ENCODE assay signal across 2 cellular contexts in the genomic region with DNA sequence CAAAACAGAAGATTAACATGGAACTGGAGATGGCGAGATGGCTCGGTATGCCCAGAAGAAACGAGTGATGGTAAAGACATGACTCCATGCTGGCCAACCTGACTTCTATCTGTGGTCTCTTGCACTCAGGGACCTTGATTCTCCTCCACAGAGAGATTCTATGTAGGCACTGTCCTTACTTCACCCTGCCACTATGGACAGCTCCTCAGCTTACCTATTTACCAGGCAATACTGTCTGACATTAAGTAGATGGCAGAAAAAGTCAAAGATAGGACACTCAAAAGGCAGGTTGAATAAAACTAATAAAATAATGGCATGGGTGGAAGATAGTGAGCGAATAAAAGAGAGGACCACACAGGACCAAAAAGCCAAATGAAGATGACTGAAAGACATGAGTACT.
TF ChIP-seq lines count a peak whose summit lies in the region.

No MANE protein-coding gene starts in this region.

TF ChIP-seq in GM23338, 12 proteins besides CTCF, POLR2A, EP300 and RAD21:
- TF ChIP-seq, protein P1, sequence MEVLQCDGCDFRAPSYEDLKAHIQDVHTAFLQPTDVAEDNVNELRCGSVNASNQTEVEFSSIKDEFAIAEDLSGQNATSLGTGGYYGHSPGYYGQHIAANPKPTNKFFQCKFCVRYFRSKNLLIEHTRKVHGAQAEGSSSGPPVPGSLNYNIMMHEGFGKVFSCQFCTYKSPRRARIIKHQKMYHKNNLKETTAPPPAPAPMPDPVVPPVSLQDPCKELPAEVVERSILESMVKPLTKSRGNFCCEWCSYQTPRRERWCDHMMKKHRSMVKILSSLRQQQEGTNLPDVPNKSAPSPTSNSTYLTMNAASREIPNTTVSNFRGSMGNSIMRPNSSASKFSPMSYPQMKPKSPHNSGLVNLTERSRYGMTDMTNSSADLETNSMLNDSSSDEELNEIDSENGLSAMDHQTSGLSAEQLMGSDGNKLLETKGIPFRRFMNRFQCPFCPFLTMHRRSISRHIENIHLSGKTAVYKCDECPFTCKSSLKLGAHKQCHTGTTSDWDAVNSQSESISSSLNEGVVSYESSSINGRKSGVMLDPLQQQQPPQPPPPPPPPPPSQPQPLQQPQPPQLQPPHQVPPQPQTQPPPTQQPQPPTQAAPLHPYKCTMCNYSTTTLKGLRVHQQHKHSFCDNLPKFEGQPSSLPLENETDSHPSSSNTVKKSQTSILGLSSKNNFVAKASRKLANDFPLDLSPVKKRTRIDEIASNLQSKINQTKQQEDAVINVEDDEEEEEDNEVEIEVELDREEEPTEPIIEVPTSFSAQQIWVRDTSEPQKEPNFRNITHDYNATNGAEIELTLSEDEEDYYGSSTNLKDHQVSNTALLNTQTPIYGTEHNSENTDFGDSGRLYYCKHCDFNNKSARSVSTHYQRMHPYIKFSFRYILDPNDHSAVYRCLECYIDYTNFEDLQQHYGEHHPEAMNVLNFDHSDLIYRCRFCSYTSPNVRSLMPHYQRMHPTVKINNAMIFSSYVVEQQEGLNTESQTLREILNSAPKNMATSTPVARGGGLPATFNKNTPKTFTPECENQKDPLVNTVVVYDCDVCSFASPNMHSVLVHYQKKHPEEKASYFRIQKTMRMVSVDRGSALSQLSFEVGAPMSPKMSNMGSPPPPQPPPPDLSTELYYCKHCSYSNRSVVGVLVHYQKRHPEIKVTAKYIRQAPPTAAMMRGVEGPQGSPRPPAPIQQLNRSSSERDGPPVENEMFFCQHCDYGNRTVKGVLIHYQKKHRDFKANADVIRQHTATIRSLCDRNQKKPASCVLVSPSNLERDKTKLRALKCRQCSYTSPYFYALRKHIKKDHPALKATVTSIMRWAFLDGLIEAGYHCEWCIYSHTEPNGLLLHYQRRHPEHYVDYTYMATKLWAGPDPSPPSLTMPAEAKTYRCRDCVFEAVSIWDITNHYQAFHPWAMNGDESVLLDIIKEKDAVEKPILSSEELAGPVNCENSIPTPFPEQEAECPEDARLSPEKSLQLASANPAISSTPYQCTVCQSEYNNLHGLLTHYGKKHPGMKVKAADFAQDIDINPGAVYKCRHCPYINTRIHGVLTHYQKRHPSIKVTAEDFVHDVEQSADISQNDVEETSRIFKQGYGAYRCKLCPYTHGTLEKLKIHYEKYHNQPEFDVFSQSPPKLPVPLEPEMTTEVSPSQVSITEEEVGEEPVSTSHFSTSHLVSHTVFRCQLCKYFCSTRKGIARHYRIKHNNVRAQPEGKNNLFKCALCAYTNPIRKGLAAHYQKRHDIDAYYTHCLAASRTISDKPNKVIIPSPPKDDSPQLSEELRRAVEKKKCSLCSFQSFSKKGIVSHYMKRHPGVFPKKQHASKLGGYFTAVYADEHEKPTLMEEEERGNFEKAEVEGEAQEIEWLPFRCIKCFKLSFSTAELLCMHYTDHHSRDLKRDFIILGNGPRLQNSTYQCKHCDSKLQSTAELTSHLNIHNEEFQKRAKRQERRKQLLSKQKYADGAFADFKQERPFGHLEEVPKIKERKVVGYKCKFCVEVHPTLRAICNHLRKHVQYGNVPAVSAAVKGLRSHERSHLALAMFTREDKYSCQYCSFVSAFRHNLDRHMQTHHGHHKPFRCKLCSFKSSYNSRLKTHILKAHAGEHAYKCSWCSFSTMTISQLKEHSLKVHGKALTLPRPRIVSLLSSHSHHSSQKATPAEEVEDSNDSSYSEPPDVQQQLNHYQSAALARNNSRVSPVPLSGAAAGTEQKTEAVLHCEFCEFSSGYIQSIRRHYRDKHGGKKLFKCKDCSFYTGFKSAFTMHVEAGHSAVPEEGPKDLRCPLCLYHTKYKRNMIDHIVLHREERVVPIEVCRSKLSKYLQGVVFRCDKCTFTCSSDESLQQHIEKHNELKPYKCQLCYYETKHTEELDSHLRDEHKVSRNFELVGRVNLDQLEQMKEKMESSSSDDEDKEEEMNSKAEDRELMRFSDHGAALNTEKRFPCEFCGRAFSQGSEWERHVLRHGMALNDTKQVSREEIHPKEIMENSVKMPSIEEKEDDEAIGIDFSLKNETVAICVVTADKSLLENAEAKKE (CRISPR knock-in tag; IDR thresholded peaks at IDR 0.05) = no peak
- TF ChIP-seq, protein P2, sequence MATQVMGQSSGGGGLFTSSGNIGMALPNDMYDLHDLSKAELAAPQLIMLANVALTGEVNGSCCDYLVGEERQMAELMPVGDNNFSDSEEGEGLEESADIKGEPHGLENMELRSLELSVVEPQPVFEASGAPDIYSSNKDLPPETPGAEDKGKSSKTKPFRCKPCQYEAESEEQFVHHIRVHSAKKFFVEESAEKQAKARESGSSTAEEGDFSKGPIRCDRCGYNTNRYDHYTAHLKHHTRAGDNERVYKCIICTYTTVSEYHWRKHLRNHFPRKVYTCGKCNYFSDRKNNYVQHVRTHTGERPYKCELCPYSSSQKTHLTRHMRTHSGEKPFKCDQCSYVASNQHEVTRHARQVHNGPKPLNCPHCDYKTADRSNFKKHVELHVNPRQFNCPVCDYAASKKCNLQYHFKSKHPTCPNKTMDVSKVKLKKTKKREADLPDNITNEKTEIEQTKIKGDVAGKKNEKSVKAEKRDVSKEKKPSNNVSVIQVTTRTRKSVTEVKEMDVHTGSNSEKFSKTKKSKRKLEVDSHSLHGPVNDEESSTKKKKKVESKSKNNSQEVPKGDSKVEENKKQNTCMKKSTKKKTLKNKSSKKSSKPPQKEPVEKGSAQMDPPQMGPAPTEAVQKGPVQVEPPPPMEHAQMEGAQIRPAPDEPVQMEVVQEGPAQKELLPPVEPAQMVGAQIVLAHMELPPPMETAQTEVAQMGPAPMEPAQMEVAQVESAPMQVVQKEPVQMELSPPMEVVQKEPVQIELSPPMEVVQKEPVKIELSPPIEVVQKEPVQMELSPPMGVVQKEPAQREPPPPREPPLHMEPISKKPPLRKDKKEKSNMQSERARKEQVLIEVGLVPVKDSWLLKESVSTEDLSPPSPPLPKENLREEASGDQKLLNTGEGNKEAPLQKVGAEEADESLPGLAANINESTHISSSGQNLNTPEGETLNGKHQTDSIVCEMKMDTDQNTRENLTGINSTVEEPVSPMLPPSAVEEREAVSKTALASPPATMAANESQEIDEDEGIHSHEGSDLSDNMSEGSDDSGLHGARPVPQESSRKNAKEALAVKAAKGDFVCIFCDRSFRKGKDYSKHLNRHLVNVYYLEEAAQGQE (IDR thresholded peaks at IDR 0.05; ENCODE audit: unreplicated experiment) = peak; percentile 43

TF ChIP-seq in Ishikawa, 13 proteins besides CTCF, POLR2A, EP300 and RAD21 (continued from another document):
- TF ChIP-seq, protein P2 (IDR thresholded peaks at IDR 0.05; ENCODE audit: low read depth) = peak; percentile 65; the same call in 1 of the 2 replicates
